In genomic region chr16:79267781-79268180, GRCh38 we compare ENCODE assay signal across 15 cellular contexts.
DNase-seq lines count a peak whose midpoint lies in the region; ATAC-seq lines count a peak whose summit lies in the region.
"Had no signal": no experiment of that assay in that cellular context is flagged by ENCODE, and none has a peak within 500 bp of the region (broad histone marks: within the 10 kb centered on the region; RNA-seq: fewer than 3 reads in every experiment).

No MANE protein-coding gene starts in this region.

- H3K27me3 Mint-ChIP-seq in activated T-helper 1 cell treated with anti-CD3 and anti-CD28 coated beads, Interleukin-12 subunit alpha, Interleukin-12 subunit beta, Interleukin-2, Interleukin-4 antibody, amounts not matched to agents 30 ng/mL and 10 ng/mL and 1 ng/mL, durations not matched to agents 14 hours and 24 hours and 36 hours (ENCODE audit: insufficient read depth): peaks cover 10% of the 10 kb centered on the region

- H3K4me3 Mint-ChIP-seq in activated T-helper 1 cell treated with anti-CD3 and anti-CD28 coated beads, Interleukin-12 subunit alpha, Interleukin-12 subunit beta, Interleukin-2, Interleukin-4 antibody, amounts not matched to agents 30 ng/mL and 10 ng/mL and 1 ng/mL, durations not matched to agents 14 hours and 24 hours and 36 hours: peak overlapping the region; percentile 35

- no peak for DNase-seq in activated CD4-positive, CD25-positive, alpha-beta regulatory T cell (lab: John Stamatoyannopoulos, UW)
- DNase-seq in Daoy (ENCODE audit: low read depth) (peak; percentile 58), NCI-H2171 treated with DMSO at 0.1 percent for 48 hours (lab: John Stamatoyannopoulos, UW) (no peak), CD1c-positive myeloid dendritic cell (ENCODE audit: extremely low spot score) (no peak)
- no peak for DNase-seq in activated T-helper 1 cell treated with anti-CD3 and anti-CD28 coated beads, Interleukin-12 subunit alpha, Interleukin-12 subunit beta, Interleukin-2, Interleukin-4 antibody, amounts not matched to agents 30 ng/mL and 10 ng/mL and 1 ng/mL, durations not matched to agents 14 hours and 24 hours and 36 hours (ENCODE audit: low spot score)
- DNase-seq in stimulated activated CD4-positive, alpha-beta T cell treated with anti-CD3 and anti-CD28 coated beads, Interleukin-2, amount 100 ng/mL, for 4 hours (ENCODE audit: low read depth): peak; percentile 31
- DNase-seq: BE2C, DMS153, KG1, NCI-H2029, NCI-H510A treated with DMSO at 0.1 percent for 48 hours, occipital lobe, tibial artery had no signal

- H3K4me1 Mint-ChIP-seq in activated T-helper 1 cell treated with anti-CD3 and anti-CD28 coated beads, Interleukin-12 subunit alpha, Interleukin-12 subunit beta, Interleukin-2, Interleukin-4 antibody, amounts not matched to agents 30 ng/mL and 10 ng/mL and 1 ng/mL, durations not matched to agents 14 hours and 24 hours and 36 hours (ENCODE audit: low read depth): peaks cover 93% of the 10 kb centered on the region

- intact Hi-C loops in activated T-helper 1 cell treated with anti-CD3 and anti-CD28 coated beads, Interleukin-12 subunit alpha, Interleukin-12 subunit beta, Interleukin-2, Interleukin-4 antibody, amounts not matched to agents 30 ng/mL and 10 ng/mL and 1 ng/mL, durations not matched to agents 14 hours and 24 hours and 36 hours (cut with micrococcal nuclease): loop anchor here (2.0 to 5.0 kb wide), 5 partner anchors 105 to 560 kb away; no protein-coding TSS in a partner anchor

- peak; percentile 10 to 17 for ATAC-seq in activated CD4-positive, CD25-positive, alpha-beta regulatory T cell treated with anti-CD3 and anti-CD28 coated beads, Interleukin-2, amount 50 U/mL, for 24 hours
- ATAC-seq in HG03175 (IDR thresholded peaks at IDR 0.05; ENCODE audit: unreplicated experiment): no peak

- H3K27ac Mint-ChIP-seq in activated T-helper 1 cell treated with anti-CD3 and anti-CD28 coated beads, Interleukin-12 subunit alpha, Interleukin-12 subunit beta, Interleukin-2, Interleukin-4 antibody, amounts not matched to agents 30 ng/mL and 10 ng/mL and 1 ng/mL, durations not matched to agents 14 hours and 24 hours and 36 hours: peak overlapping the region; percentile 82

- H3K9me3 Mint-ChIP-seq in activated T-helper 1 cell treated with anti-CD3 and anti-CD28 coated beads, Interleukin-12 subunit alpha, Interleukin-12 subunit beta, Interleukin-2, Interleukin-4 antibody, amounts not matched to agents 30 ng/mL and 10 ng/mL and 1 ng/mL, durations not matched to agents 14 hours and 24 hours and 36 hours: peaks cover 16% of the 10 kb centered on the region

- H3K36me3 Mint-ChIP-seq in activated T-helper 1 cell treated with anti-CD3 and anti-CD28 coated beads, Interleukin-12 subunit alpha, Interleukin-12 subunit beta, Interleukin-2, Interleukin-4 antibody, amounts not matched to agents 30 ng/mL and 10 ng/mL and 1 ng/mL, durations not matched to agents 14 hours and 24 hours and 36 hours (ENCODE audit: low read depth): peaks cover 3% of the 10 kb centered on the region

Comparison
In these comparisons a context has a peak if more than half of its experiments do, and no peak if none do; other contexts are left out.
1. DNase-seq: peak in Daoy (single experiment) and stimulated activated CD4-positive, alpha-beta T cell treated with anti-CD3 and anti-CD28 coated beads, Interleukin-2, amount 100 ng/mL, for 4 hours (single experiment); none in activated CD4-positive, CD25-positive, alpha-beta regulatory T cell (0 of 4), activated T-helper 1 cell treated with anti-CD3 and anti-CD28 coated beads, Interleukin-12 subunit alpha, Interleukin-12 subunit beta, Interleukin-2, Interleukin-4 antibody, amounts not matched to agents 30 ng/mL and 10 ng/mL and 1 ng/mL, durations not matched to agents 14 hours and 24 hours and 36 hours (single experiment), NCI-H2171 treated with DMSO at 0.1 percent for 48 hours (single experiment) and CD1c-positive myeloid dendritic cell (single experiment).